ENCODE assay signal across 9 cellular contexts in genomic region chr1:234322979-234323378, GRCh38. TPM values are rescaled to one million over a fixed set of nuclear protein-coding genes. Genes with fewer than 3 reads are reported as not detected.
A peak's percentile ranks its signal among the peaks of the same experiment; 100 is the strongest.
DNase-seq lines count a peak whose midpoint lies in the region; ATAC-seq, FAIRE-seq and TF ChIP-seq lines count a peak whose summit lies in the region.
"Had no signal": no experiment of that assay in that cellular context is flagged by ENCODE, and none has a peak within 500 bp of the region (broad histone marks: within the 10 kb centered on the region; RNA-seq: fewer than 3 reads in every experiment).

No MANE protein-coding gene starts in this region.

- ATAC-seq in left lobe of liver (peak; percentile 41), GM19035 (IDR thresholded peaks at IDR 0.05; ENCODE audit: unreplicated experiment) (no peak), GM19023 (IDR thresholded peaks at IDR 0.05; ENCODE audit: unreplicated experiment) (no peak)

- no peaks in the 10 kb centered on the region for H3K9me3 ChIP-seq in A673 (ENCODE audit: low read depth, low read length, poor library complexity, severe bottlenecking)
- no peaks in the 10 kb centered on the region for H3K9me3 ChIP-seq in OCI-LY1 (ENCODE audit: low read length)

- peak; percentile 5 for FAIRE-seq in GM18507 (lab: Jason Lieb, UNC)

- peaks cover 17% of the 10 kb centered on the region for H3K27me3 Mint-ChIP-seq in activated T-helper 2 cell treated with anti-CD3 and anti-CD28 coated beads, Interferon-gamma antibody, Interleukin-2, Interleukin-4, amounts not matched to agents 10 μg/mL and 5 μg/mL and 100 μg/mL, durations not matched to agents 14 hours and 24 hours and 36 hours (ENCODE audit: low read depth)

- peak overlapping the region; percentile 60 for H3K4me2 ChIP-seq in OCI-LY1 (ENCODE audit: low read length)

- peak overlapping the region; percentile 31 for H3K4me3 Mint-ChIP-seq in activated T-helper 2 cell treated with anti-CD3 and anti-CD28 coated beads, Interferon-gamma antibody, Interleukin-2, Interleukin-4, amounts not matched to agents 10 μg/mL and 5 μg/mL and 100 μg/mL, durations not matched to agents 14 hours and 24 hours and 36 hours (ENCODE audit: low read depth)
- H3K4me3 Mint-ChIP-seq: central memory CD8-positive, alpha-beta T cell had no signal

- H3K27ac ChIP-seq in A673 (ENCODE audit: low read depth, low read length, poor library complexity, severe bottlenecking) (no peak overlapping the region), OCI-LY1 (ENCODE audit: low read depth, low read length, poor library complexity, severe bottlenecking) (no peak overlapping the region)

- no TSS peak for BruUV-seq in A673 (replicated peaks; lab: Mats Ljungman, UMichigan)

- CTCF ChIA-PET in A673 (lab: Charles Lee): interaction anchor here (0.5 kb wide), 1 partner anchor 10 kb away, joined by 5 read pairs; no protein-coding TSS in a partner anchor

- no peak overlapping the region for H3K9ac ChIP-seq in OCI-LY1 (ENCODE audit: low read length)

- peaks cover 23% of the 10 kb centered on the region for H3K4me1 Mint-ChIP-seq in activated T-helper 2 cell treated with anti-CD3 and anti-CD28 coated beads, Interferon-gamma antibody, Interleukin-2, Interleukin-4, amounts not matched to agents 10 μg/mL and 5 μg/mL and 100 μg/mL, durations not matched to agents 14 hours and 24 hours and 36 hours (ENCODE audit: low read depth)

- POLR2A ChIA-PET in A673 (lab: Charles Lee; ENCODE audit: low non-redundant PET): no interaction called here

- H3K9me2 ChIP-seq in OCI-LY1 (ENCODE audit: low read depth, low read length): no peaks in the 10 kb centered on the region

- H3K4me1 ChIP-seq in A673 (ENCODE audit: insufficient read depth, low read length, poor library complexity, severe bottlenecking) (peaks cover 5% of the 10 kb centered on the region), OCI-LY1 (ENCODE audit: insufficient read depth, low read length, severe bottlenecking) (peaks cover 15% of the 10 kb centered on the region)

- TF ChIP-seq CTCF in A673 (conservative IDR thresholded peaks at IDR 0.05; ENCODE audit: low read depth, low read length) (peak; percentile 66), OCI-LY1 (IDR thresholded peaks at IDR 0.05; ENCODE audit: low read length) (peak; percentile 76)

- H3K36me3 Mint-ChIP-seq in activated T-helper 2 cell treated with anti-CD3 and anti-CD28 coated beads, Interferon-gamma antibody, Interleukin-2, Interleukin-4, amounts not matched to agents 10 μg/mL and 5 μg/mL and 100 μg/mL, durations not matched to agents 14 hours and 24 hours and 36 hours (ENCODE audit: low read depth): no peaks in the 10 kb centered on the region

- no peaks in the 10 kb centered on the region for H3K79me2 ChIP-seq in OCI-LY1 (ENCODE audit: insufficient read depth, low read length)

- H3K36me3 ChIP-seq in A673 (ENCODE audit: insufficient read depth, low read length, poor library complexity, severe bottlenecking): peaks cover 3% of the 10 kb centered on the region
- H3K36me3 ChIP-seq in OCI-LY1 (ENCODE audit: insufficient read depth, low read length): no peaks in the 10 kb centered on the region

- no peaks in the 10 kb centered on the region for H3F3A ChIP-seq in OCI-LY1 (ENCODE audit: insufficient read depth, low read length)

- H4K20me1 ChIP-seq in OCI-LY1 (ENCODE audit: insufficient read depth, low read length): no peaks in the 10 kb centered on the region

- no peaks in the 10 kb centered on the region for H3K9me3 Mint-ChIP-seq in activated T-helper 2 cell treated with anti-CD3 and anti-CD28 coated beads, Interferon-gamma antibody, Interleukin-2, Interleukin-4, amounts not matched to agents 10 μg/mL and 5 μg/mL and 100 μg/mL, durations not matched to agents 14 hours and 24 hours and 36 hours
- H3K9me3 Mint-ChIP-seq: central memory CD8-positive, alpha-beta T cell had no signal

- H2AFZ ChIP-seq in OCI-LY1 (ENCODE audit: low read length): no peak overlapping the region

- DNase-seq in A673 (ENCODE audit: low spot score) (peak; percentile 69), GM18507 (ENCODE audit: extremely low spot score, insufficient read length, low read depth) (no peak), left lobe of liver (ENCODE audit: low spot score) (no peak), DMS153 treated with DMSO at 0.1 percent for 48 hours (lab: John Stamatoyannopoulos, UW; ENCODE audit: unreplicated experiment) (no peak)
- peak; percentile 55 for DNase-seq in activated T-helper 2 cell treated with anti-CD3 and anti-CD28 coated beads, Interferon-gamma antibody, Interleukin-2, Interleukin-4, amounts not matched to agents 10 μg/mL and 5 μg/mL and 100 μg/mL, durations not matched to agents 14 hours and 24 hours and 36 hours (ENCODE audit: low spot score)

- intact Hi-C loops in A673 (cut with micrococcal nuclease; ENCODE audit: unreplicated experiment): no loop called here
- intact Hi-C loops in activated T-helper 2 cell treated with anti-CD3 and anti-CD28 coated beads, Interferon-gamma antibody, Interleukin-2, Interleukin-4, amounts not matched to agents 10 μg/mL and 5 μg/mL and 100 μg/mL, durations not matched to agents 14 hours and 24 hours and 36 hours (cut with micrococcal nuclease): loop anchor here (2.0 to 5.0 kb wide), 2 partner anchors 86 to 154 kb away; partner anchors contain the start of gene TARBP1

- no peak overlapping the region for H3K4me3 ChIP-seq in A673 (ENCODE audit: low read depth, low read length, poor library complexity, severe bottlenecking)
- H3K4me3 ChIP-seq in OCI-LY1 (ENCODE audit: low read depth, low read length, poor library complexity, severe bottlenecking): peak overlapping the region; percentile 38

- H3K27ac Mint-ChIP-seq in activated T-helper 2 cell treated with anti-CD3 and anti-CD28 coated beads, Interferon-gamma antibody, Interleukin-2, Interleukin-4, amounts not matched to agents 10 μg/mL and 5 μg/mL and 100 μg/mL, durations not matched to agents 14 hours and 24 hours and 36 hours: no peak overlapping the region

- H3K27me3 ChIP-seq in A673 (replicated peaks; ENCODE audit: insufficient read depth, low read depth, low read length, poor library complexity): no peaks in the 10 kb centered on the region
- peaks cover 3% of the 10 kb centered on the region; the same call in 1 of the 2 replicates for H3K27me3 ChIP-seq in OCI-LY1 (ENCODE audit: insufficient read depth, low read length)

RNA-seq across cellular contexts. Expression of gene COA6, which starts 50.3 kb away (rescaled TPM):
- total RNA-seq in A673 (2021): 75.3 and 88.4 TPM in 2 replicates
- 60.3 and 63.6 TPM in 2 replicates for total RNA-seq in activated T-helper 2 cell treated with anti-CD3 and anti-CD28 coated beads, Interferon-gamma antibody, Interleukin-2, Interleukin-4, amounts not matched to agents 10 μg/mL and 5 μg/mL and 100 μg/mL, durations not matched to agents 14 hours and 24 hours and 36 hours
- total RNA-seq in left lobe of liver: 11.5 TPM

Comparison
In these comparisons a context has a peak if more than half of its experiments do, and no peak if none do; other contexts are left out.
1. DNase-seq: peak in A673 (single experiment) and activated T-helper 2 cell treated with anti-CD3 and anti-CD28 coated beads, Interferon-gamma antibody, Interleukin-2, Interleukin-4, amounts not matched to agents 10 μg/mL and 5 μg/mL and 100 μg/mL, durations not matched to agents 14 hours and 24 hours and 36 hours (single experiment); none in GM18507 (single experiment), left lobe of liver (single experiment) and DMS153 treated with DMSO at 0.1 percent for 48 hours (single experiment).